Comparison of ENCODE assay signal across 1 cellular context in genomic region chr4:168511780-168512467, GRCh38.
TF ChIP-seq lines count a peak whose summit lies in the region.

No MANE protein-coding gene starts in this region.

TF ChIP-seq in GM23338, 12 proteins besides CTCF, POLR2A, EP300 and RAD21 (continued from another document):
- TF ChIP-seq, protein P1, sequence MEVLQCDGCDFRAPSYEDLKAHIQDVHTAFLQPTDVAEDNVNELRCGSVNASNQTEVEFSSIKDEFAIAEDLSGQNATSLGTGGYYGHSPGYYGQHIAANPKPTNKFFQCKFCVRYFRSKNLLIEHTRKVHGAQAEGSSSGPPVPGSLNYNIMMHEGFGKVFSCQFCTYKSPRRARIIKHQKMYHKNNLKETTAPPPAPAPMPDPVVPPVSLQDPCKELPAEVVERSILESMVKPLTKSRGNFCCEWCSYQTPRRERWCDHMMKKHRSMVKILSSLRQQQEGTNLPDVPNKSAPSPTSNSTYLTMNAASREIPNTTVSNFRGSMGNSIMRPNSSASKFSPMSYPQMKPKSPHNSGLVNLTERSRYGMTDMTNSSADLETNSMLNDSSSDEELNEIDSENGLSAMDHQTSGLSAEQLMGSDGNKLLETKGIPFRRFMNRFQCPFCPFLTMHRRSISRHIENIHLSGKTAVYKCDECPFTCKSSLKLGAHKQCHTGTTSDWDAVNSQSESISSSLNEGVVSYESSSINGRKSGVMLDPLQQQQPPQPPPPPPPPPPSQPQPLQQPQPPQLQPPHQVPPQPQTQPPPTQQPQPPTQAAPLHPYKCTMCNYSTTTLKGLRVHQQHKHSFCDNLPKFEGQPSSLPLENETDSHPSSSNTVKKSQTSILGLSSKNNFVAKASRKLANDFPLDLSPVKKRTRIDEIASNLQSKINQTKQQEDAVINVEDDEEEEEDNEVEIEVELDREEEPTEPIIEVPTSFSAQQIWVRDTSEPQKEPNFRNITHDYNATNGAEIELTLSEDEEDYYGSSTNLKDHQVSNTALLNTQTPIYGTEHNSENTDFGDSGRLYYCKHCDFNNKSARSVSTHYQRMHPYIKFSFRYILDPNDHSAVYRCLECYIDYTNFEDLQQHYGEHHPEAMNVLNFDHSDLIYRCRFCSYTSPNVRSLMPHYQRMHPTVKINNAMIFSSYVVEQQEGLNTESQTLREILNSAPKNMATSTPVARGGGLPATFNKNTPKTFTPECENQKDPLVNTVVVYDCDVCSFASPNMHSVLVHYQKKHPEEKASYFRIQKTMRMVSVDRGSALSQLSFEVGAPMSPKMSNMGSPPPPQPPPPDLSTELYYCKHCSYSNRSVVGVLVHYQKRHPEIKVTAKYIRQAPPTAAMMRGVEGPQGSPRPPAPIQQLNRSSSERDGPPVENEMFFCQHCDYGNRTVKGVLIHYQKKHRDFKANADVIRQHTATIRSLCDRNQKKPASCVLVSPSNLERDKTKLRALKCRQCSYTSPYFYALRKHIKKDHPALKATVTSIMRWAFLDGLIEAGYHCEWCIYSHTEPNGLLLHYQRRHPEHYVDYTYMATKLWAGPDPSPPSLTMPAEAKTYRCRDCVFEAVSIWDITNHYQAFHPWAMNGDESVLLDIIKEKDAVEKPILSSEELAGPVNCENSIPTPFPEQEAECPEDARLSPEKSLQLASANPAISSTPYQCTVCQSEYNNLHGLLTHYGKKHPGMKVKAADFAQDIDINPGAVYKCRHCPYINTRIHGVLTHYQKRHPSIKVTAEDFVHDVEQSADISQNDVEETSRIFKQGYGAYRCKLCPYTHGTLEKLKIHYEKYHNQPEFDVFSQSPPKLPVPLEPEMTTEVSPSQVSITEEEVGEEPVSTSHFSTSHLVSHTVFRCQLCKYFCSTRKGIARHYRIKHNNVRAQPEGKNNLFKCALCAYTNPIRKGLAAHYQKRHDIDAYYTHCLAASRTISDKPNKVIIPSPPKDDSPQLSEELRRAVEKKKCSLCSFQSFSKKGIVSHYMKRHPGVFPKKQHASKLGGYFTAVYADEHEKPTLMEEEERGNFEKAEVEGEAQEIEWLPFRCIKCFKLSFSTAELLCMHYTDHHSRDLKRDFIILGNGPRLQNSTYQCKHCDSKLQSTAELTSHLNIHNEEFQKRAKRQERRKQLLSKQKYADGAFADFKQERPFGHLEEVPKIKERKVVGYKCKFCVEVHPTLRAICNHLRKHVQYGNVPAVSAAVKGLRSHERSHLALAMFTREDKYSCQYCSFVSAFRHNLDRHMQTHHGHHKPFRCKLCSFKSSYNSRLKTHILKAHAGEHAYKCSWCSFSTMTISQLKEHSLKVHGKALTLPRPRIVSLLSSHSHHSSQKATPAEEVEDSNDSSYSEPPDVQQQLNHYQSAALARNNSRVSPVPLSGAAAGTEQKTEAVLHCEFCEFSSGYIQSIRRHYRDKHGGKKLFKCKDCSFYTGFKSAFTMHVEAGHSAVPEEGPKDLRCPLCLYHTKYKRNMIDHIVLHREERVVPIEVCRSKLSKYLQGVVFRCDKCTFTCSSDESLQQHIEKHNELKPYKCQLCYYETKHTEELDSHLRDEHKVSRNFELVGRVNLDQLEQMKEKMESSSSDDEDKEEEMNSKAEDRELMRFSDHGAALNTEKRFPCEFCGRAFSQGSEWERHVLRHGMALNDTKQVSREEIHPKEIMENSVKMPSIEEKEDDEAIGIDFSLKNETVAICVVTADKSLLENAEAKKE (CRISPR knock-in tag; IDR thresholded peaks at IDR 0.05) = no peak
- TF ChIP-seq EZH2phosphoT487 (IDR thresholded peaks at IDR 0.05; ENCODE audit: unreplicated experiment) (no peak), CREB1 (CRISPR knock-in tag; IDR thresholded peaks at IDR 0.05; ENCODE audit: low read depth) (no peak)
TF ChIP-seq in GM23338: peak in this region for 0.
